1 cellular context compared by ENCODE assay signal in the genomic region with DNA sequence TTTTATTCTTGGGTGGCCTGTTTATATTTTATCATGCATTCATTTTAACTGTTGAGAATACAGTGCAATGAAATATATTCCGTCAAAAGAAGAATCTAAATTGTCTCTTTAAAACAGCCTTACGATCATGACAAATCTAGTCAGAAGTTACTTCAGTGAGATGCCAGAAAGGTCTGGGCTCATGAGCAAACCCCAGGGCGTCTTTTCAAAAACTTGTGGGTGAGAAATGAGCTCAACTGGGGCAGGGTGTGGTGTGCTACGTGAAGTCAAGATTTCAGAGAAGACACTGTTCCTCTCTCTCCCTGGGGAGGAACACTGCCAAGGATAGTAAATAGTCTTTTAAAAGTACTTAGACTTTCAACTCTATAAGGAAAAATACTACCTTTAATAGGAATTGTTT.
TF ChIP-seq lines count a peak whose summit lies in the region.

No MANE protein-coding gene starts in this region.

TF ChIP-seq in IMR-90, 13 proteins besides CTCF, POLR2A, EP300 and RAD21:
- TF ChIP-seq, protein P1, sequence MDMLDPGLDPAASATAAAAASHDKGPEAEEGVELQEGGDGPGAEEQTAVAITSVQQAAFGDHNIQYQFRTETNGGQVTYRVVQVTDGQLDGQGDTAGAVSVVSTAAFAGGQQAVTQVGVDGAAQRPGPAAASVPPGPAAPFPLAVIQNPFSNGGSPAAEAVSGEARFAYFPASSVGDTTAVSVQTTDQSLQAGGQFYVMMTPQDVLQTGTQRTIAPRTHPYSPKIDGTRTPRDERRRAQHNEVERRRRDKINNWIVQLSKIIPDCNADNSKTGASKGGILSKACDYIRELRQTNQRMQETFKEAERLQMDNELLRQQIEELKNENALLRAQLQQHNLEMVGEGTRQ (IDR thresholded peaks at IDR 0.05; ENCODE audit: low read depth, low read length): no peak
- no peak for TF ChIP-seq NFE2L2 (IDR thresholded peaks at IDR 0.05; ENCODE audit: low read depth, low read length)
- TF ChIP-seq MAZ (IDR thresholded peaks at IDR 0.05; ENCODE audit: borderline replicate concordance, low read depth, low read length): no peak
- TF ChIP-seq RCOR1 (IDR thresholded peaks at IDR 0.05; ENCODE audit: insufficient replicate concordance, low read length): no peak
- TF ChIP-seq SMC3 (IDR thresholded peaks at IDR 0.05; ENCODE audit: low read depth, low read length): no peak
- no peak for TF ChIP-seq MXI1 (IDR thresholded peaks at IDR 0.05; ENCODE audit: borderline replicate concordance, low read depth, low read length)
- no peak for TF ChIP-seq BHLHE40 (IDR thresholded peaks at IDR 0.05; ENCODE audit: low read depth, low read length)
- TF ChIP-seq RFX5 (IDR thresholded peaks at IDR 0.05; ENCODE audit: low read depth, low read length): no peak
- TF ChIP-seq CEBPB (IDR thresholded peaks at IDR 0.05; ENCODE audit: low read depth, low read length): no peak
- TF ChIP-seq MAFK (IDR thresholded peaks at IDR 0.05; ENCODE audit: low read depth, low read length): no peak
- TF ChIP-seq, protein P2, sequence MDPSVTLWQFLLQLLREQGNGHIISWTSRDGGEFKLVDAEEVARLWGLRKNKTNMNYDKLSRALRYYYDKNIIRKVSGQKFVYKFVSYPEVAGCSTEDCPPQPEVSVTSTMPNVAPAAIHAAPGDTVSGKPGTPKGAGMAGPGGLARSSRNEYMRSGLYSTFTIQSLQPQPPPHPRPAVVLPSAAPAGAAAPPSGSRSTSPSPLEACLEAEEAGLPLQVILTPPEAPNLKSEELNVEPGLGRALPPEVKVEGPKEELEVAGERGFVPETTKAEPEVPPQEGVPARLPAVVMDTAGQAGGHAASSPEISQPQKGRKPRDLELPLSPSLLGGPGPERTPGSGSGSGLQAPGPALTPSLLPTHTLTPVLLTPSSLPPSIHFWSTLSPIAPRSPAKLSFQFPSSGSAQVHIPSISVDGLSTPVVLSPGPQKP (IDR thresholded peaks at IDR 0.05; ENCODE audit: borderline replicate concordance, low read depth, low read length): no peak
- no peak for TF ChIP-seq CHD1 (IDR thresholded peaks at IDR 0.05; ENCODE audit: low read depth, low read length)
- TF ChIP-seq FOS (IDR thresholded peaks at IDR 0.05; ENCODE audit: low read depth, low read length): no peak
TF ChIP-seq in IMR-90: peak in this region for 0.
